In the genomic region with DNA sequence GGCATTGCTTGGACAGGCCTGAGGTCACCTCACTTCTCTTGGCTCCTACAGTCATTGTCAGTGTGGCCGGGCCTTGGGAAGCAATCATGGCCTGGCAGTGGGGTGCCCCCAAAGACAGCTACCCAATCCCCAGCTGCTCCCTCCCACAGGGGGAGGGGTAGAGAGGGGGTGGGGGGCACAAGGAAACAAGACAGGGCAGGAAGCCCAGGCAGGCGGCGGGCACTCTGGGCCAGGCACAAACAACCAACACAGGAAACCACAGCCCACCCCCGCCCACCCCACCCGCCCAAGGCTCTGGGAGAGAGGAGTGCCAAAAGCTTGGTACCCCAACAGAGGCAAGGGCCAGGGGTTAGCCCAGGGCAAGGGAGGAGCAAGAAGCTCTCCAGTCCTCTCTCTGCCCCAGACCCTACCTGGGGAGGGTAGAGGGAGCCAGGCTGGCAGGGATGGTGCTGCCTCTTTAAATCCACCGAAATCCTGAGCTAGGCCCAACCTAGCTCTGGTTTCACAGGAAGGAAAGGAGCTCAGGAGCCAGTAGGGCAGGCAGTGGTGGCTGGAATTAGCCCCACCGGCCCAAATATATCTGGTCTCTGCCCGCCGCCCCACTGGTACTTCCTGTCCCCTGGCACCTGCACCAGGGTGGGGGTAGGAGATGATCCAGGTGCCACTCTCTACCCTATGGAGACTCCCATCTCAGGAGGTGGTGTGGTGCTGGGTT, we compare ENCODE assay signal across 8 cellular contexts. TPM values are rescaled to one million over a fixed set of nuclear protein-coding genes. Genes with fewer than 3 reads are reported as not detected.
A peak's percentile ranks its signal among the peaks of the same experiment; 100 is the strongest.
DNase-seq lines count a peak whose midpoint lies in the region; ATAC-seq and TF ChIP-seq lines count a peak whose summit lies in the region.

No MANE protein-coding gene starts in this region.

- peak overlapping the region; percentile 54 for H3K4me2 ChIP-seq in DND-41 (ENCODE audit: insufficient read depth, low read length)

- H3K27ac ChIP-seq in DND-41 (ENCODE audit: low read length): peak overlapping the region; percentile 94
- H3K27ac ChIP-seq in SJSA1: peak overlapping the region; percentile 94; the same call in 1 of the 2 replicates
- H3K27ac ChIP-seq in effector memory CD4-positive, alpha-beta T cell (ENCODE audit: insufficient read depth, low read length, poor library complexity, severe bottlenecking): peak overlapping the region; percentile 98

- H3K36me3 ChIP-seq in DND-41 (ENCODE audit: insufficient read depth, low read length) (no peaks in the 10 kb centered on the region; the same call in 1 of the 2 replicates), SJSA1 (peaks cover 5% of the 10 kb centered on the region; the same call in 1 of the 2 replicates)
- peaks cover 6% of the 10 kb centered on the region for H3K36me3 ChIP-seq in effector memory CD4-positive, alpha-beta T cell (ENCODE audit: control insufficient read depth, insufficient read depth, low read length)

- H3K79me2 ChIP-seq in DND-41 (ENCODE audit: insufficient read depth, low read length): peaks cover 59% of the 10 kb centered on the region

- H3K4me1 ChIP-seq in DND-41 (ENCODE audit: insufficient read depth, low read length) (peaks cover 72% of the 10 kb centered on the region), SJSA1 (replicated peaks) (peaks cover 83% of the 10 kb centered on the region)
- peaks cover 93% of the 10 kb centered on the region for H3K4me1 ChIP-seq in effector memory CD4-positive, alpha-beta T cell (ENCODE audit: control insufficient read depth, insufficient read depth, low read length, poor library complexity, severe bottlenecking)

- H2AFZ ChIP-seq in DND-41 (ENCODE audit: low read depth, low read length): no peak overlapping the region

- DNase-seq in DND-41 (peak; percentile 87), SJSA1 (ENCODE audit: low read depth in 1 of 2, low spot score in 2 of 2) (no peak), nucleus accumbens (lab: John Stamatoyannopoulos, UW) (peak in 48 of 56 donors; percentile 23 to 85 (median 62)), D341Med (ENCODE audit: low spot score) (no peak), retina (no peak), COR-L47 (lab: John Stamatoyannopoulos, UW) (no peak)
- DNase-seq in effector memory CD4-positive, alpha-beta T cell: peak in 2 of 3 donors; percentile 32 to 45

- ATAC-seq in DND-41 (ENCODE audit: insufficient read depth, low read depth): peak; percentile 64
- no peak for ATAC-seq in GM19463 (IDR thresholded peaks at IDR 0.05; ENCODE audit: unreplicated experiment)

- H4K20me1 ChIP-seq in DND-41 (ENCODE audit: insufficient read depth, low read length): no peaks in the 10 kb centered on the region

- H3K27me3 ChIP-seq in DND-41 (ENCODE audit: insufficient read depth, low read length, poor library complexity) (no peaks in the 10 kb centered on the region), SJSA1 (replicated peaks) (no peaks in the 10 kb centered on the region)
- no peaks in the 10 kb centered on the region for H3K27me3 ChIP-seq in effector memory CD4-positive, alpha-beta T cell (replicated peaks; ENCODE audit: control insufficient read depth, insufficient read depth, low read length, poor library complexity, severe bottlenecking)

- H3K4me3 ChIP-seq in DND-41 (ENCODE audit: low read depth in 1 of 2, low read length in 2 of 2) (peak overlapping the region in 1 of 2 experiments; percentile 35; a peak in 1 of 4 replicates), SJSA1 (no peak overlapping the region)
- H3K4me3 ChIP-seq in effector memory CD4-positive, alpha-beta T cell (ENCODE audit: insufficient read depth, low read depth, low read length, poor library complexity, severe bottlenecking): peak overlapping the region; percentile 36

- peak overlapping the region; percentile 50 for H3K9ac ChIP-seq in DND-41 (ENCODE audit: low read depth, low read length)

- H3K9me3 ChIP-seq in DND-41 (ENCODE audit: insufficient read depth, low read length, severe bottlenecking): no peaks in the 10 kb centered on the region
- H3K9me3 ChIP-seq in SJSA1 (replicated peaks): no peaks in the 10 kb centered on the region
- no peaks in the 10 kb centered on the region for H3K9me3 ChIP-seq in effector memory CD4-positive, alpha-beta T cell (ENCODE audit: control insufficient read depth, low read length)

- no peak for TF ChIP-seq CTCF in DND-41 (IDR thresholded peaks at IDR 0.05; ENCODE audit: borderline replicate concordance, extremely low read depth, low read length, poor library complexity, severe bottlenecking)

RNA-seq across cellular contexts. Expression of a gene that starts 12.2 kb away (rescaled TPM):
- 4.0 and 6.8 TPM in 2 replicates for total RNA-seq in SJSA1 (2014; rRNA removed; shearing (Covaris generic))

RNA-seq across cellular contexts. Expression of a gene that starts 29.9 kb away (rescaled TPM):
- total RNA-seq in SJSA1 (2014; rRNA removed; shearing (Covaris generic)): not detected in 2 replicates

RNA-seq across cellular contexts. Expression of a gene that starts 42.5 kb away (rescaled TPM):
- total RNA-seq in SJSA1 (2014; rRNA removed; shearing (Covaris generic)): not detected in 2 replicates

RNA-seq across cellular contexts. Expression of a gene that starts 58.0 kb away (rescaled TPM):
- not detected in 2 replicates for total RNA-seq in SJSA1 (2014; rRNA removed; shearing (Covaris generic))

Comparison
In these comparisons a context has a peak if more than half of its experiments do, and no peak if none do; other contexts are left out.
1. DNase-seq: peak in DND-41 (single experiment), effector memory CD4-positive, alpha-beta T cell (2 of 3) and nucleus accumbens (48 of 56); none in SJSA1 (0 of 2), D341Med (single experiment), retina (single experiment) and COR-L47 (single experiment).
2. Peak in every context shown above with its lines, with median percentiles within 50 percentile points of each other: H3K27ac ChIP-seq.